Comparison of ENCODE assay signal across 1 cellular context in the genomic region with DNA sequence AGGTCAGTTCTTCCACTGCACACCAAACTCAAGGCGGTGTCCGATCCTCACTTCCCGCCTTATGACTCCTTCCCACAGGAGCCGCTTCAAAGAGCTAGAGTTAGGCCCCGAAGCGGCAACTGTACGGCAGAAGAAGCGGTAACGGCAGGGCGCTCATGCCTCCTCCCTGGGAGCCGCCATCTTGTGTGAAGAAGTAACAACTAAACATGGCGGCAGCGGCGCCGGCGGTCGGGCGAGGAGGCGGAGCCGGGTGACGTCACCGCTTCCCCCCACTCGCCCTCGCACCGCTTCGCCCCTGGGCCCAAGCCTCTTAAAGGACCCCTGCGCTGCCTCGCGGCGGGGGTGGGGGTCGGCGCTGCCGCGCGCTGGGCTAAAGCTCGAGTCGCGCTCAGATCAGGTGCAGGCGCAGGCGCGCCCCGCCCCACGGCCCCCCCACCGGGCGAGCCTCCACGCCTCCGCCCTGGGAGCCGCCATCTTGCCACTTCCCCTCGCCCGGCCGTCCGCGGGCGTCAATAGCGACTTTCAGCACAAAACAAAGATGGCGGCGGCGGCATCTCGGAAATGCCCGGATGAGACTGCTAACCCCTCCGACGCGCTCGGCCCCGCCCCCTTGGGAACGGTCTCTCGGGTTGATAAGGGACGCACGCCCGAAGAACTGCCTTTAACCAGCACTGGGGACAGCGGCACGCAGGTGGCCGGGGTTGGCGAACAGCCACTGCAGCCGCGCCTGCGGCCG.
TF ChIP-seq lines count a peak whose summit lies in the region.

Gene HCFC1 (minus strand): TSS at position 187 of the 736 bp plus-strand sequence. CDS start 978 bp downstream, outside the sequence.

TF ChIP-seq in HEK293, 187 proteins besides CTCF, POLR2A, EP300 and RAD21 (continued from another document and continues in another):
- TF ChIP-seq INSM2 (tag by site-specific recombination; IDR thresholded peaks at IDR 0.05), result peak; percentile 34
- TF ChIP-seq, protein P1, sequence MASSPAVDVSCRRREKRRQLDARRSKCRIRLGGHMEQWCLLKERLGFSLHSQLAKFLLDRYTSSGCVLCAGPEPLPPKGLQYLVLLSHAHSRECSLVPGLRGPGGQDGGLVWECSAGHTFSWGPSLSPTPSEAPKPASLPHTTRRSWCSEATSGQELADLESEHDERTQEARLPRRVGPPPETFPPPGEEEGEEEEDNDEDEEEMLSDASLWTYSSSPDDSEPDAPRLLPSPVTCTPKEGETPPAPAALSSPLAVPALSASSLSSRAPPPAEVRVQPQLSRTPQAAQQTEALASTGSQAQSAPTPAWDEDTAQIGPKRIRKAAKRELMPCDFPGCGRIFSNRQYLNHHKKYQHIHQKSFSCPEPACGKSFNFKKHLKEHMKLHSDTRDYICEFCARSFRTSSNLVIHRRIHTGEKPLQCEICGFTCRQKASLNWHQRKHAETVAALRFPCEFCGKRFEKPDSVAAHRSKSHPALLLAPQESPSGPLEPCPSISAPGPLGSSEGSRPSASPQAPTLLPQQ (tag by site-specific recombination; IDR thresholded peaks at IDR 0.05), result peak; percentile 96
- TF ChIP-seq ZNF677 (tag by site-specific recombination; IDR thresholded peaks at IDR 0.05), result peak; percentile 28; the same call in 1 of the 2 replicates
- TF ChIP-seq, protein P2, sequence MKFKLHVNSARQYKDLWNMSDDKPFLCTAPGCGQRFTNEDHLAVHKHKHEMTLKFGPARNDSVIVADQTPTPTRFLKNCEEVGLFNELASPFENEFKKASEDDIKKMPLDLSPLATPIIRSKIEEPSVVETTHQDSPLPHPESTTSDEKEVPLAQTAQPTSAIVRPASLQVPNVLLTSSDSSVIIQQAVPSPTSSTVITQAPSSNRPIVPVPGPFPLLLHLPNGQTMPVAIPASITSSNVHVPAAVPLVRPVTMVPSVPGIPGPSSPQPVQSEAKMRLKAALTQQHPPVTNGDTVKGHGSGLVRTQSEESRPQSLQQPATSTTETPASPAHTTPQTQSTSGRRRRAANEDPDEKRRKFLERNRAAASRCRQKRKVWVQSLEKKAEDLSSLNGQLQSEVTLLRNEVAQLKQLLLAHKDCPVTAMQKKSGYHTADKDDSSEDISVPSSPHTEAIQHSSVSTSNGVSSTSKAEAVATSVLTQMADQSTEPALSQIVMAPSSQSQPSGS (tag by site-specific recombination; IDR thresholded peaks at IDR 0.05; ENCODE audit: low read depth), result peak; percentile 99
- TF ChIP-seq ZFHX2 (tag by site-specific recombination; conservative IDR thresholded peaks at IDR 0.05), result peak; percentile 93
- peak; percentile 92 for TF ChIP-seq REST (tag by site-specific recombination; IDR thresholded peaks at IDR 0.05)
- TF ChIP-seq ZBTB26 (tag by site-specific recombination; optimal IDR thresholded peaks at IDR 0.05), result peak; percentile 82
- no peak for TF ChIP-seq ZNF510 (tag by site-specific recombination; IDR thresholded peaks at IDR 0.05; ENCODE audit: insufficient replicate concordance)
- TF ChIP-seq HIC1 (tag by site-specific recombination; IDR thresholded peaks at IDR 0.05), result peak; percentile 85
- TF ChIP-seq ZEB2 (tag by site-specific recombination; IDR thresholded peaks at IDR 0.05), result peak; percentile 92
- peak; percentile 68 for TF ChIP-seq ZNF2 (tag by site-specific recombination; IDR thresholded peaks at IDR 0.05)
- TF ChIP-seq, protein P3, sequence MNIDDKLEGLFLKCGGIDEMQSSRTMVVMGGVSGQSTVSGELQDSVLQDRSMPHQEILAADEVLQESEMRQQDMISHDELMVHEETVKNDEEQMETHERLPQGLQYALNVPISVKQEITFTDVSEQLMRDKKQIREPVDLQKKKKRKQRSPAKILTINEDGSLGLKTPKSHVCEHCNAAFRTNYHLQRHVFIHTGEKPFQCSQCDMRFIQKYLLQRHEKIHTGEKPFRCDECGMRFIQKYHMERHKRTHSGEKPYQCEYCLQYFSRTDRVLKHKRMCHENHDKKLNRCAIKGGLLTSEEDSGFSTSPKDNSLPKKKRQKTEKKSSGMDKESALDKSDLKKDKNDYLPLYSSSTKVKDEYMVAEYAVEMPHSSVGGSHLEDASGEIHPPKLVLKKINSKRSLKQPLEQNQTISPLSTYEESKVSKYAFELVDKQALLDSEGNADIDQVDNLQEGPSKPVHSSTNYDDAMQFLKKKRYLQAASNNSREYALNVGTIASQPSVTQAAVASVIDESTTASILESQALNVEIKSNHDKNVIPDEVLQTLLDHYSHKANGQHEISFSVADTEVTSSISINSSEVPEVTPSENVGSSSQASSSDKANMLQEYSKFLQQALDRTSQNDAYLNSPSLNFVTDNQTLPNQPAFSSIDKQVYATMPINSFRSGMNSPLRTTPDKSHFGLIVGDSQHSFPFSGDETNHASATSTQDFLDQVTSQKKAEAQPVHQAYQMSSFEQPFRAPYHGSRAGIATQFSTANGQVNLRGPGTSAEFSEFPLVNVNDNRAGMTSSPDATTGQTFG (tag by site-specific recombination; IDR thresholded peaks at IDR 0.05; ENCODE audit: borderline replicate concordance), result 0 out of 2 replicates have a peak, but pooled peaks have one; percentile 31
- no peak for TF ChIP-seq ZNF707 (tag by site-specific recombination; IDR thresholded peaks at IDR 0.05)
- peak; percentile 17 for TF ChIP-seq ZBTB44 (tag by site-specific recombination; IDR thresholded peaks at IDR 0.05)
- TF ChIP-seq ZNF701 (tag by site-specific recombination; IDR thresholded peaks at IDR 0.05), result peak; percentile 90
- TF ChIP-seq KLF17 (tag by site-specific recombination; IDR thresholded peaks at IDR 0.05), result 0 out of 2 replicates have a peak, but pooled peaks have one; percentile 72
- TF ChIP-seq BCL6B (tag by site-specific recombination; IDR thresholded peaks at IDR 0.05), result no peak
- TF ChIP-seq ZNF501 (tag by site-specific recombination; IDR thresholded peaks at IDR 0.05), result peak; percentile 71; the same call in 1 of the 2 replicates
- TF ChIP-seq ZFP69B (tag by site-specific recombination; IDR thresholded peaks at IDR 0.05), result peak; percentile 87; the same call in 1 of the 2 replicates
- TF ChIP-seq ZNF221 (tag by site-specific recombination; IDR thresholded peaks at IDR 0.05; ENCODE audit: borderline replicate concordance), result no peak
- peak; percentile 32; the same call in 1 of the 2 replicates for TF ChIP-seq ZBTB1 (tag by site-specific recombination; IDR thresholded peaks at IDR 0.05)
- no peak for TF ChIP-seq ZNF521 (tag by site-specific recombination; IDR thresholded peaks at IDR 0.05)
- TF ChIP-seq TSHZ1 (tag by site-specific recombination; IDR thresholded peaks at IDR 0.05; ENCODE audit: borderline replicate concordance), result no peak
